ENCODE assay signal across 28 cellular contexts in the genomic region with DNA sequence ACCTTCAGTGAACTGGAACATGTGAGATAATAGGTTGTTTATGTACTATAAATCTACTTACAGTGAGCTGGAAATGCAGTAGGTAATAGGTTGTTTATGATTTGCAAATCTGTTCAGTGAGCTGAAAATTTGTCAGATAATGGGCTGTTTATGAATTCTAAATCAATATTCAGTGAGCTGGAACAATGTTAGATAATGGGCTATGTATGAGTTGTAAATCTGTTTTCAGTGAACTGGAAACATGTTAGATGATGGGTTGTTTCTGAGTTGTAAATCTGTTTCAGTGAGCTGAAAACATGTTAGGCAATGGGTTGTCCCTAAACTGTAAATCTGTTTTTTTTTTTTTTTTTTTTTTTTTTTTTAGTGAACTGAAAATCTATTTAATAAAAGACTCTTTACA.
DNase-seq lines count a peak whose midpoint lies in the region; ATAC-seq, FAIRE-seq and TF ChIP-seq lines count a peak whose summit lies in the region.
"Had no signal": no experiment of that assay in that cellular context is flagged by ENCODE, and none has a peak within 500 bp of the region (broad histone marks: within the 10 kb centered on the region; RNA-seq: fewer than 3 reads in every experiment).

No MANE protein-coding gene starts in this region.

- H4K20me1 ChIP-seq in astrocyte (ENCODE audit: insufficient read depth, low read length): no peaks in the 10 kb centered on the region

- no peaks in the 10 kb centered on the region for H3K9me3 ChIP-seq in astrocyte (ENCODE audit: insufficient read depth, low read depth, low read length)
- H3K9me3 ChIP-seq: body of pancreas, gastroesophageal sphincter, stomach, thyroid gland had no signal

- FAIRE-seq in astrocyte (lab: Jason Lieb, UNC): no peak
- FAIRE-seq: H54 had no signal

- H3K27ac Mint-ChIP-seq in astrocyte (ENCODE audit: unreplicated experiment): no peak overlapping the region
- H3K27ac Mint-ChIP-seq: activated CD4-positive, alpha-beta T cell treated with anti-CD3 and anti-CD28 coated beads, Interleukin-2, amount 10 ng/mL, durations not matched to agents 7 days and 5 days; activated naive CD8-positive, alpha-beta T cell treated with anti-CD3 and anti-CD28 coated beads, Interleukin-2, amount 50 U/mL, for 24 hours; CD4-positive, CD25-positive, alpha-beta regulatory T cell; immature natural killer cell; mesothelial cell of epicardium; naive thymus-derived CD4-positive, alpha-beta T cell had no signal

- H3K4me2 ChIP-seq in astrocyte (ENCODE audit: low read length): no peak overlapping the region
- H3K4me2 ChIP-seq: KMS-11 had no signal

- H3K27me3 Mint-ChIP-seq in astrocyte (ENCODE audit: low read depth, unreplicated experiment): no peaks in the 10 kb centered on the region
- H3K27me3 Mint-ChIP-seq: activated CD4-positive, alpha-beta T cell treated with anti-CD3 and anti-CD28 coated beads, Interleukin-2, amount 10 ng/mL, durations not matched to agents 7 days and 5 days; activated naive CD8-positive, alpha-beta T cell treated with anti-CD3 and anti-CD28 coated beads, Interleukin-2, amount 50 U/mL, for 24 hours; CD4-positive, CD25-positive, alpha-beta regulatory T cell; naive thymus-derived CD4-positive, alpha-beta T cell had no signal

- H3K36me3 Mint-ChIP-seq in astrocyte (ENCODE audit: low read depth, unreplicated experiment): no peaks in the 10 kb centered on the region
- H3K36me3 Mint-ChIP-seq: CD4-positive, CD25-positive, alpha-beta regulatory T cell; immature natural killer cell; mesothelial cell of epicardium; naive thymus-derived CD4-positive, alpha-beta T cell had no signal

- TF ChIP-seq CTCF in astrocyte (IDR thresholded peaks at IDR 0.05; ENCODE audit: insufficient read depth, low read depth, low read length): no peak

- CTCF ChIA-PET in HEK293T (lab: Yijun Ruan, JAX): interaction anchor here (0.6 to 0.7 kb wide), 2 partner anchors 138 to 1388 kb away, joined by 4 to 5 read pairs; no protein-coding TSS in a partner anchor

- no peak overlapping the region for H3K27ac ChIP-seq in astrocyte (ENCODE audit: low read depth, low read length)
- H3K27ac ChIP-seq: body of pancreas, gastroesophageal sphincter, KMS-11, skin epidermis, thyroid gland had no signal

- no peak for ATAC-seq in GM21825 (IDR thresholded peaks at IDR 0.05; ENCODE audit: unreplicated experiment)
- no peak for ATAC-seq in GM21367 (IDR thresholded peaks at IDR 0.05; ENCODE audit: unreplicated experiment)
- ATAC-seq in HG02610 (IDR thresholded peaks at IDR 0.05; ENCODE audit: unreplicated experiment): no peak
- ATAC-seq: activated naive CD8-positive, alpha-beta T cell treated with anti-CD3 and anti-CD28 coated beads, Interleukin-2, amount 50 U/mL, for 24 hours; gastroesophageal sphincter; naive thymus-derived CD4-positive, alpha-beta T cell had no signal

- POLR2A ChIA-PET in HEK293T (lab: Yijun Ruan, JAX): no interaction called here

- H3K4me1 Mint-ChIP-seq in astrocyte (ENCODE audit: low read depth, unreplicated experiment): peaks cover 2% of the 10 kb centered on the region
- H3K4me1 Mint-ChIP-seq: activated CD4-positive, alpha-beta T cell treated with anti-CD3 and anti-CD28 coated beads, Interleukin-2, amount 10 ng/mL, durations not matched to agents 7 days and 5 days; activated naive CD8-positive, alpha-beta T cell treated with anti-CD3 and anti-CD28 coated beads, Interleukin-2, amount 50 U/mL, for 24 hours; CD4-positive, CD25-positive, alpha-beta regulatory T cell; immature natural killer cell; naive thymus-derived CD4-positive, alpha-beta T cell had no signal

- H3K9me3 Mint-ChIP-seq in astrocyte (ENCODE audit: unreplicated experiment): no peaks in the 10 kb centered on the region
- H3K9me3 Mint-ChIP-seq: activated CD4-positive, alpha-beta T cell treated with anti-CD3 and anti-CD28 coated beads, Interleukin-2, amount 10 ng/mL, durations not matched to agents 7 days and 5 days; activated naive CD8-positive, alpha-beta T cell treated with anti-CD3 and anti-CD28 coated beads, Interleukin-2, amount 50 U/mL, for 24 hours; mesothelial cell of epicardium had no signal

- DNase-seq in HEK293T (ENCODE audit: extremely low spot score) (peak; percentile 13), NCI-H2171 (lab: John Stamatoyannopoulos, UW) (peak; percentile 85), astrocyte (ENCODE audit: low read depth) (peak; percentile 12), left kidney (ENCODE audit: low read depth, low spot score) (peak; percentile 14), SIG-M5 treated with dmso at 0.1 percent for 504 hours (lab: John Stamatoyannopoulos, UW; ENCODE audit: unreplicated experiment) (no peak)
- DNase-seq: activated CD4-positive, alpha-beta T cell treated with anti-CD3 and anti-CD28 coated beads, Interleukin-2, amount 10 ng/mL, durations not matched to agents 7 days and 5 days; activated naive CD8-positive, alpha-beta T cell treated with anti-CD3 and anti-CD28 coated beads, Interleukin-2, amount 50 U/mL, for 24 hours; activated T-cell treated with anti-CD3 and anti-CD28 coated beads, Interleukin-2, amount 50 U/mL, for 48 hours; body of pancreas; CD4-positive, CD25-positive, alpha-beta regulatory T cell; DMS 273 treated with DMSO at 0.1 percent for 48 hours; hypothalamus; immature natural killer cell; naive thymus-derived CD4-positive, alpha-beta T cell; NCI-H1930; Right ventricle myocardium superior; stimulated activated CD8-positive, alpha-beta memory T cell treated with anti-CD3 and anti-CD28 coated beads, Interleukin-4, amount 100 ng/mL, for 48 hours; stomach; T1000; thyroid gland had no signal

- H3K9ac ChIP-seq in astrocyte (ENCODE audit: low read length): no peak overlapping the region
- H3K9ac ChIP-seq: KMS-11 had no signal

- H2AFZ ChIP-seq in astrocyte (ENCODE audit: low read depth, low read length): no peak overlapping the region

- no peaks in the 10 kb centered on the region for H3K4me1 ChIP-seq in astrocyte (ENCODE audit: insufficient read depth, low read length)
- H3K4me1 ChIP-seq: body of pancreas, gastroesophageal sphincter, thyroid gland had no signal

- H3K27me3 ChIP-seq in astrocyte (ENCODE audit: insufficient read depth, low read length): no peaks in the 10 kb centered on the region
- H3K27me3 ChIP-seq: body of pancreas, gastroesophageal sphincter, stomach, thyroid gland had no signal

- H3K79me2 ChIP-seq in astrocyte (ENCODE audit: insufficient read depth, low read length): no peaks in the 10 kb centered on the region

- no peaks in the 10 kb centered on the region for H3K36me3 ChIP-seq in astrocyte (ENCODE audit: insufficient read depth, low read length)
- H3K36me3 ChIP-seq: gastroesophageal sphincter, stomach, thyroid gland had no signal

- no peak overlapping the region for H3K4me3 ChIP-seq in astrocyte (ENCODE audit: insufficient read depth, low read depth, low read length)
- H3K4me3 ChIP-seq: body of pancreas, gastroesophageal sphincter, skin epidermis, stomach, thyroid gland had no signal

- H3K4me3 Mint-ChIP-seq in astrocyte (ENCODE audit: unreplicated experiment): no peak overlapping the region
- H3K4me3 Mint-ChIP-seq: activated CD4-positive, alpha-beta T cell treated with anti-CD3 and anti-CD28 coated beads, Interleukin-2, amount 10 ng/mL, durations not matched to agents 7 days and 5 days; activated naive CD8-positive, alpha-beta T cell treated with anti-CD3 and anti-CD28 coated beads, Interleukin-2, amount 50 U/mL, for 24 hours; CD4-positive, CD25-positive, alpha-beta regulatory T cell; immature natural killer cell; mesothelial cell of epicardium; naive thymus-derived CD4-positive, alpha-beta T cell had no signal

TF ChIP-seq in HEK293T, 16 proteins besides CTCF, POLR2A, EP300 and RAD21:
- TF ChIP-seq, protein P1, sequence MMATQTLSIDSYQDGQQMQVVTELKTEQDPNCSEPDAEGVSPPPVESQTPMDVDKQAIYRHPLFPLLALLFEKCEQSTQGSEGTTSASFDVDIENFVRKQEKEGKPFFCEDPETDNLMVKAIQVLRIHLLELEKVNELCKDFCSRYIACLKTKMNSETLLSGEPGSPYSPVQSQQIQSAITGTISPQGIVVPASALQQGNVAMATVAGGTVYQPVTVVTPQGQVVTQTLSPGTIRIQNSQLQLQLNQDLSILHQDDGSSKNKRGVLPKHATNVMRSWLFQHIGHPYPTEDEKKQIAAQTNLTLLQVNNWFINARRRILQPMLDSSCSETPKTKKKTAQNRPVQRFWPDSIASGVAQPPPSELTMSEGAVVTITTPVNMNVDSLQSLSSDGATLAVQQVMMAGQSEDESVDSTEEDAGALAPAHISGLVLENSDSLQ (IDR thresholded peaks at IDR 0.05): peak; percentile 78
- TF ChIP-seq TARDBP (IDR thresholded peaks at IDR 0.05) (no peak), ZNF384 (IDR thresholded peaks at IDR 0.05) (peak; percentile 87)
